In genomic region chr19:38197937-38198704, GRCh38 we compare ENCODE assay signal across 2 cellular contexts.
A peak's percentile ranks its signal among the peaks of the same experiment; 100 is the strongest.
TF ChIP-seq lines count a peak whose summit lies in the region.

No MANE protein-coding gene starts in this region.

TF ChIP-seq in GM23338, 12 proteins besides CTCF, POLR2A, EP300 and RAD21:
- TF ChIP-seq JUNB (IDR thresholded peaks at IDR 0.05; ENCODE audit: unreplicated experiment), result no peak
- TF ChIP-seq EZH2 (IDR thresholded peaks at IDR 0.05; ENCODE audit: low read depth, unreplicated experiment), result no peak
- TF ChIP-seq ETS1 (IDR thresholded peaks at IDR 0.05), result no peak
- TF ChIP-seq ZNF331 (CRISPR knock-in tag; IDR thresholded peaks at IDR 0.05; ENCODE audit: low read depth), result no peak
- TF ChIP-seq POLR2AphosphoS5 (IDR thresholded peaks at IDR 0.05; ENCODE audit: low read depth), result no peak
- TF ChIP-seq STAT1 (IDR thresholded peaks at IDR 0.05; ENCODE audit: unreplicated experiment), result no peak
- TF ChIP-seq CREB1 (CRISPR knock-in tag; IDR thresholded peaks at IDR 0.05; ENCODE audit: low read depth), result no peak
- TF ChIP-seq ZNF114 (CRISPR knock-in tag; IDR thresholded peaks at IDR 0.05), result no peak
- TF ChIP-seq REST (IDR thresholded peaks at IDR 0.05; ENCODE audit: unreplicated experiment), result no peak
- no peak for TF ChIP-seq NANOG (IDR thresholded peaks at IDR 0.05; ENCODE audit: borderline replicate concordance)
- no peak for TF ChIP-seq ZNF462 (CRISPR knock-in tag; IDR thresholded peaks at IDR 0.05)
- TF ChIP-seq EZH2phosphoT487 (IDR thresholded peaks at IDR 0.05; ENCODE audit: unreplicated experiment), result no peak

TF ChIP-seq in H1, 55 proteins besides CTCF, POLR2A, EP300 and RAD21:
- TF ChIP-seq ASH2L (IDR thresholded peaks at IDR 0.05; ENCODE audit: low read length) (no peak), TEAD4 (IDR thresholded peaks at IDR 0.05; ENCODE audit: low read depth, low read length) (peak; percentile 24; the same call in 1 of the 2 replicates)
